1 cellular context compared by ENCODE assay signal in the genomic region with DNA sequence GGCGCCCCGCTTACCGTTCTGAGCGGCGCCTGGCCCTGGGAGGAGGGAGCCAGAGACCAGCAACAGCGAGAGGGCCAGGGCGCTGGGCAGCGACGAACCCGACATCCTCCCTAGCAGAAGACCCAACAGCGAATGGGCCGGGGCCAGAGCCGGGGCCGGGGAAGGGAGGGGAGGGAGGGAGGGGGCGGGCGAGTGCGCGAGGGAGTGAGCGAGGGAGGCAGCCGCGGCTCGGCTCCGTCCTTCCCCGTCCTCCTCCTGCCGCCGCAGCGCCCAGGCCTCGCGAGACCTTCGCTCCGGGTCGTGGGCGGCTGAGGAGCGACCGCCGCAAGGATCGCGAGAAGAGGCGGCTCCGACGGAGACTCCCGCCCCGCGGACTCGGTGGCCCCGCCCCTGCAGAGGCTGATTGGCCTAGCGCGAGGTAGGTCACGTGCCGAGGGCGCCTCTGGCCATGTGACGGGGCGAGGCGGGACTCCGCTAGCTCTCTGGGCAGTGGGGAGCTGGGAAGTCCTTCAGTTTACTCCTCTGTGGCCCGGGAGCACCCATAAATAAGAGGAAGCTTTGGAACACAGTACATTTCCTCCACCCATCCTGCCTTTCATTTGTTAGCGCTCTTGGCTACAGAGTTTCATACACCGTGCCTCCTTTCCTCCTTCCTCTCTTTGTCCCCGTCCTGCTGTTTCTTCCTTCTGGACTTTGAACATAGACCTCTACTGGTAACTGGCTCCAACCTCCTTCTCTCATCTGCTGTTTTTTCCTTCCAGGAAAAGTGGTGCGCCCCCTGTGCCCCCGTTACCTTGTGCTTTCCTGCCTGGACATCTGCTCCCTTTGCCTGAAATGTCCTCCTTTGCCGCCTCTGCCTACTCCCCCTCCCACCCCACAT.
A peak's percentile ranks its signal among the peaks of the same experiment; 100 is the strongest.
TF ChIP-seq lines count a peak whose summit lies in the region.

A gene (minus strand): TSS at position 279 of the 880 bp plus-strand sequence. CDS start 174 bp downstream, at position 105.

TF ChIP-seq in HepG2, 621 proteins besides CTCF, POLR2A, EP300 and RAD21 (continued from another document and continues in another):
- TF ChIP-seq, protein P1, sequence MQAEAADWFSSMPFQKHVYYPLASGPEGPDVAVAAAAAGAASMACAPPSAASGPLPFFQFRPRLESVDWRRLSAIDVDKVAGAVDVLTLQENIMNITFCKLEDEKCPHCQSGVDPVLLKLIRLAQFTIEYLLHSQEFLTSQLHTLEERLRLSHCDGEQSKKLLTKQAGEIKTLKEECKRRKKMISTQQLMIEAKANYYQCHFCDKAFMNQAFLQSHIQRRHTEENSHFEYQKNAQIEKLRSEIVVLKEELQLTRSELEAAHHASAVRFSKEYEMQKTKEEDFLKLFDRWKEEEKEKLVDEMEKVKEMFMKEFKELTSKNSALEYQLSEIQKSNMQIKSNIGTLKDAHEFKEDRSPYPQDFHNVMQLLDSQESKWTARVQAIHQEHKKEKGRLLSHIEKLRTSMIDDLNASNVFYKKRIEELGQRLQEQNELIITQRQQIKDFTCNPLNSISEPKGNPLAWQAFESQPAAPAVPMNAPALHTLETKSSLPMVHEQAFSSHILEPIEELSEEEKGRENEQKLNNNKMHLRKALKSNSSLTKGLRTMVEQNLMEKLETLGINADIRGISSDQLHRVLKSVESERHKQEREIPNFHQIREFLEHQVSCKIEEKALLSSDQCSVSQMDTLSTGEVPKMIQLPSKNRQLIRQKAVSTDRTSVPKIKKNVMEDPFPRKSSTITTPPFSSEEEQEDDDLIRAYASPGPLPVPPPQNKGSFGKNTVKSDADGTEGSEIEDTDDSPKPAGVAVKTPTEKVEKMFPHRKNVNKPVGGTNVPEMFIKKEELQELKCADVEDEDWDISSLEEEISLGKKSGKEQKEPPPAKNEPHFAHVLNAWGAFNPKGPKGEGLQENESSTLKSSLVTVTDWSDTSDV (CRISPR knock-in tag; IDR thresholded peaks at IDR 0.05): 0 out of 2 replicates have a peak, but pooled peaks have one; percentile 40
- TF ChIP-seq ATF7-NPFF (CRISPR knock-in tag; IDR thresholded peaks at IDR 0.05; ENCODE audit: low read depth) (no peak), ZNF660 (CRISPR knock-in tag; IDR thresholded peaks at IDR 0.05; ENCODE audit: borderline replicate concordance, low read depth) (no peak), CEBPB (IDR thresholded peaks at IDR 0.05; ENCODE audit: borderline replicate concordance, low read depth, low read length) (no peak), TOPORS (CRISPR knock-in tag; IDR thresholded peaks at IDR 0.05) (no peak), TMF1 (CRISPR knock-in tag; IDR thresholded peaks at IDR 0.05; ENCODE audit: low read depth) (no peak), ZNF460 (CRISPR knock-in tag; IDR thresholded peaks at IDR 0.05; ENCODE audit: borderline replicate concordance) (no peak), TAF15 (IDR thresholded peaks at IDR 0.05; ENCODE audit: low read depth, low read length, poor library complexity, severe bottlenecking) (no peak), KLF6 (CRISPR knock-in tag; IDR thresholded peaks at IDR 0.05) (peak; percentile 66; the same call in 1 of the 2 replicates), ZC3H4 (CRISPR knock-in tag; IDR thresholded peaks at IDR 0.05; ENCODE audit: borderline replicate concordance) (no peak), GATA4 (IDR thresholded peaks at IDR 0.05; ENCODE audit: borderline replicate concordance, low read depth) (peak; percentile 38; the same call in 1 of the 2 replicates), HDAC2 (CRISPR knock-in tag; IDR thresholded peaks at IDR 0.05) (peak; percentile 63; the same call in 1 of the 2 replicates), WIZ (CRISPR knock-in tag; IDR thresholded peaks at IDR 0.05) (no peak), KDM1A (CRISPR knock-in tag; IDR thresholded peaks at IDR 0.05) (no peak), ELF4 (CRISPR knock-in tag; IDR thresholded peaks at IDR 0.05; ENCODE audit: borderline replicate concordance) (no peak), PHF21A (CRISPR knock-in tag; IDR thresholded peaks at IDR 0.05) (no peak), SSRP1 (CRISPR knock-in tag; IDR thresholded peaks at IDR 0.05) (no peak), SKI (IDR thresholded peaks at IDR 0.05; ENCODE audit: partially characterized antibody) (peak; percentile 21), SMARCC2 (IDR thresholded peaks at IDR 0.05) (no peak), NR3C1 (CRISPR knock-in tag; IDR thresholded peaks at IDR 0.05) (no peak), ZNF563 (CRISPR knock-in tag; IDR thresholded peaks at IDR 0.05) (0 out of 2 replicates have a peak, but pooled peaks have one; percentile 27), ZNF329 (CRISPR knock-in tag; IDR thresholded peaks at IDR 0.05; ENCODE audit: low read depth) (no peak), ZNF44 (CRISPR knock-in tag; IDR thresholded peaks at IDR 0.05) (no peak), ZNF20 (CRISPR knock-in tag; IDR thresholded peaks at IDR 0.05) (0 out of 2 replicates have a peak, but pooled peaks have one; percentile 43), REXO4 (CRISPR knock-in tag; IDR thresholded peaks at IDR 0.05; ENCODE audit: borderline replicate concordance) (no peak), IRX3 (CRISPR knock-in tag; IDR thresholded peaks at IDR 0.05; ENCODE audit: borderline replicate concordance, low read depth) (peak; percentile 81; the same call in 1 of the 2 replicates), TARDBP (CRISPR knock-in tag; IDR thresholded peaks at IDR 0.05) (no peak; the same call in 1 of the 2 replicates), RELA (CRISPR knock-in tag; IDR thresholded peaks at IDR 0.05) (no peak), AGO2 (optimal IDR thresholded peaks at IDR 0.05; ENCODE audit: low read depth, low read length) (no peak), SYNCRIP (IDR thresholded peaks at IDR 0.05; ENCODE audit: insufficient read depth, low read depth, low read length) (no peak), ZMYM3 (CRISPR knock-in tag; IDR thresholded peaks at IDR 0.05) (no peak), ZNF33A (CRISPR knock-in tag; IDR thresholded peaks at IDR 0.05; ENCODE audit: borderline replicate concordance) (no peak), AGO1 (IDR thresholded peaks at IDR 0.05; ENCODE audit: low read depth, low read length, poor library complexity, severe bottlenecking) (no peak), ATM (IDR thresholded peaks at IDR 0.05; ENCODE audit: borderline replicate concordance) (no peak), HOXA9 (CRISPR knock-in tag; IDR thresholded peaks at IDR 0.05; ENCODE audit: borderline replicate concordance) (no peak), ZNF557 (CRISPR knock-in tag; IDR thresholded peaks at IDR 0.05) (peak; percentile 16; the same call in 1 of the 2 replicates), ZFP82 (CRISPR knock-in tag; IDR thresholded peaks at IDR 0.05; ENCODE audit: borderline replicate concordance) (no peak), CENPT (CRISPR knock-in tag; IDR thresholded peaks at IDR 0.05; ENCODE audit: low read depth) (no peak), CBX2 (IDR thresholded peaks at IDR 0.05; ENCODE audit: low read depth, low read length) (no peak), CBX2 (CRISPR knock-in tag; IDR thresholded peaks at IDR 0.05; ENCODE audit: low read depth) (no peak), ZNF781 (CRISPR knock-in tag; IDR thresholded peaks at IDR 0.05; ENCODE audit: borderline replicate concordance, not compliant biosample characterization) (peak; percentile 86), SAP130 (CRISPR knock-in tag; IDR thresholded peaks at IDR 0.05; ENCODE audit: low read depth) (peak; percentile 88), ZNF235 (CRISPR knock-in tag; IDR thresholded peaks at IDR 0.05; ENCODE audit: borderline replicate concordance) (peak; percentile 55; the same call in 1 of the 2 replicates), ZNF83 (CRISPR knock-in tag; IDR thresholded peaks at IDR 0.05; ENCODE audit: borderline replicate concordance) (no peak)
- TF ChIP-seq, protein P2, sequence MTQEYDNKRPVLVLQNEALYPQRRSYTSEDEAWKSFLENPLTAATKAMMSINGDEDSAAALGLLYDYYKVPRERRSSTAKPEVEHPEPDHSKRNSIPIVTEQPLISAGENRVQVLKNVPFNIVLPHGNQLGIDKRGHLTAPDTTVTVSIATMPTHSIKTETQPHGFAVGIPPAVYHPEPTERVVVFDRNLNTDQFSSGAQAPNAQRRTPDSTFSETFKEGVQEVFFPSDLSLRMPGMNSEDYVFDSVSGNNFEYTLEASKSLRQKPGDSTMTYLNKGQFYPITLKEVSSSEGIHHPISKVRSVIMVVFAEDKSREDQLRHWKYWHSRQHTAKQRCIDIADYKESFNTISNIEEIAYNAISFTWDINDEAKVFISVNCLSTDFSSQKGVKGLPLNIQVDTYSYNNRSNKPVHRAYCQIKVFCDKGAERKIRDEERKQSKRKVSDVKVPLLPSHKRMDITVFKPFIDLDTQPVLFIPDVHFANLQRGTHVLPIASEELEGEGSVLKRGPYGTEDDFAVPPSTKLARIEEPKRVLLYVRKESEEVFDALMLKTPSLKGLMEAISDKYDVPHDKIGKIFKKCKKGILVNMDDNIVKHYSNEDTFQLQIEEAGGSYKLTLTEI (CRISPR knock-in tag; conservative IDR thresholded peaks at IDR 0.05): no peak
- TF ChIP-seq, protein P3, sequence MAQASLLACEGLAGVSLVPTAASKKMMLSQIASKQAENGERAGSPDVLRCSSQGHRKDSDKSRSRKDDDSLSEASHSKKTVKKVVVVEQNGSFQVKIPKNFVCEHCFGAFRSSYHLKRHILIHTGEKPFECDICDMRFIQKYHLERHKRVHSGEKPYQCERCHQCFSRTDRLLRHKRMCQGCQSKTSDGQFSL (CRISPR knock-in tag; IDR thresholded peaks at IDR 0.05): no peak; the same call in 1 of the 2 replicates
- TF ChIP-seq, protein P4, sequence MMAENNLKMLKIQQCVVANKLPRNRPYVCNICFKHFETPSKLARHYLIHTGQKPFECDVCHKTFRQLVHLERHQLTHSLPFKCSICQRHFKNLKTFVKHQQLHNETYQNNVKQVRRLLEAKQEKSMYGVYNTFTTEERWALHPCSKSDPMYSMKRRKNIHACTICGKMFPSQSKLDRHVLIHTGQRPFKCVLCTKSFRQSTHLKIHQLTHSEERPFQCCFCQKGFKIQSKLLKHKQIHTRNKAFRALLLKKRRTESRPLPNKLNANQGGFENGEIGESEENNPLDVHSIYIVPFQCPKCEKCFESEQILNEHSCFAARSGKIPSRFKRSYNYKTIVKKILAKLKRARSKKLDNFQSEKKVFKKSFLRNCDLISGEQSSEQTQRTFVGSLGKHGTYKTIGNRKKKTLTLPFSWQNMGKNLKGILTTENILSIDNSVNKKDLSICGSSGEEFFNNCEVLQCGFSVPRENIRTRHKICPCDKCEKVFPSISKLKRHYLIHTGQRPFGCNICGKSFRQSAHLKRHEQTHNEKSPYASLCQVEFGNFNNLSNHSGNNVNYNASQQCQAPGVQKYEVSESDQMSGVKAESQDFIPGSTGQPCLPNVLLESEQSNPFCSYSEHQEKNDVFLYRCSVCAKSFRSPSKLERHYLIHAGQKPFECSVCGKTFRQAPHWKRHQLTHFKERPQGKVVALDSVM (CRISPR knock-in tag; IDR thresholded peaks at IDR 0.05): no peak
- TF ChIP-seq, protein P5, sequence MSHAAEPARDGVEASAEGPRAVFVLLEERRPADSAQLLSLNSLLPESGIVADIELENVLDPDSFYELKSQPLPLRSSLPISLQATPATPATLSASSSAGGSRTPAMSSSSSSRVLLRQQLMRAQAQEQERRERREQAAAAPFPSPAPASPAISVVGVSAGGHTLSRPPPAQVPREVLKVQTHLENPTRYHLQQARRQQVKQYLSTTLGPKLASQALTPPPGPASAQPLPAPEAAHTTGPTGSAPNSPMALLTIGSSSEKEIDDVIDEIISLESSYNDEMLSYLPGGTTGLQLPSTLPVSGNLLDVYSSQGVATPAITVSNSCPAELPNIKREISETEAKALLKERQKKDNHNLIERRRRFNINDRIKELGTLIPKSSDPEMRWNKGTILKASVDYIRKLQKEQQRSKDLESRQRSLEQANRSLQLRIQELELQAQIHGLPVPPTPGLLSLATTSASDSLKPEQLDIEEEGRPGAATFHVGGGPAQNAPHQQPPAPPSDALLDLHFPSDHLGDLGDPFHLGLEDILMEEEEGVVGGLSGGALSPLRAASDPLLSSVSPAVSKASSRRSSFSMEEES (CRISPR knock-in tag; IDR thresholded peaks at IDR 0.05): peak; percentile 97
- TF ChIP-seq, protein P6, sequence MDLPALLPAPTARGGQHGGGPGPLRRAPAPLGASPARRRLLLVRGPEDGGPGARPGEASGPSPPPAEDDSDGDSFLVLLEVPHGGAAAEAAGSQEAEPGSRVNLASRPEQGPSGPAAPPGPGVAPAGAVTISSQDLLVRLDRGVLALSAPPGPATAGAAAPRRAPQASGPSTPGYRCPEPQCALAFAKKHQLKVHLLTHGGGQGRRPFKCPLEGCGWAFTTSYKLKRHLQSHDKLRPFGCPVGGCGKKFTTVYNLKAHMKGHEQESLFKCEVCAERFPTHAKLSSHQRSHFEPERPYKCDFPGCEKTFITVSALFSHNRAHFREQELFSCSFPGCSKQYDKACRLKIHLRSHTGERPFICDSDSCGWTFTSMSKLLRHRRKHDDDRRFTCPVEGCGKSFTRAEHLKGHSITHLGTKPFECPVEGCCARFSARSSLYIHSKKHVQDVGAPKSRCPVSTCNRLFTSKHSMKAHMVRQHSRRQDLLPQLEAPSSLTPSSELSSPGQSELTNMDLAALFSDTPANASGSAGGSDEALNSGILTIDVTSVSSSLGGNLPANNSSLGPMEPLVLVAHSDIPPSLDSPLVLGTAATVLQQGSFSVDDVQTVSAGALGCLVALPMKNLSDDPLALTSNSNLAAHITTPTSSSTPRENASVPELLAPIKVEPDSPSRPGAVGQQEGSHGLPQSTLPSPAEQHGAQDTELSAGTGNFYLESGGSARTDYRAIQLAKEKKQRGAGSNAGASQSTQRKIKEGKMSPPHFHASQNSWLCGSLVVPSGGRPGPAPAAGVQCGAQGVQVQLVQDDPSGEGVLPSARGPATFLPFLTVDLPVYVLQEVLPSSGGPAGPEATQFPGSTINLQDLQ (CRISPR knock-in tag; IDR thresholded peaks at IDR 0.05): no peak
- TF ChIP-seq, protein P7, sequence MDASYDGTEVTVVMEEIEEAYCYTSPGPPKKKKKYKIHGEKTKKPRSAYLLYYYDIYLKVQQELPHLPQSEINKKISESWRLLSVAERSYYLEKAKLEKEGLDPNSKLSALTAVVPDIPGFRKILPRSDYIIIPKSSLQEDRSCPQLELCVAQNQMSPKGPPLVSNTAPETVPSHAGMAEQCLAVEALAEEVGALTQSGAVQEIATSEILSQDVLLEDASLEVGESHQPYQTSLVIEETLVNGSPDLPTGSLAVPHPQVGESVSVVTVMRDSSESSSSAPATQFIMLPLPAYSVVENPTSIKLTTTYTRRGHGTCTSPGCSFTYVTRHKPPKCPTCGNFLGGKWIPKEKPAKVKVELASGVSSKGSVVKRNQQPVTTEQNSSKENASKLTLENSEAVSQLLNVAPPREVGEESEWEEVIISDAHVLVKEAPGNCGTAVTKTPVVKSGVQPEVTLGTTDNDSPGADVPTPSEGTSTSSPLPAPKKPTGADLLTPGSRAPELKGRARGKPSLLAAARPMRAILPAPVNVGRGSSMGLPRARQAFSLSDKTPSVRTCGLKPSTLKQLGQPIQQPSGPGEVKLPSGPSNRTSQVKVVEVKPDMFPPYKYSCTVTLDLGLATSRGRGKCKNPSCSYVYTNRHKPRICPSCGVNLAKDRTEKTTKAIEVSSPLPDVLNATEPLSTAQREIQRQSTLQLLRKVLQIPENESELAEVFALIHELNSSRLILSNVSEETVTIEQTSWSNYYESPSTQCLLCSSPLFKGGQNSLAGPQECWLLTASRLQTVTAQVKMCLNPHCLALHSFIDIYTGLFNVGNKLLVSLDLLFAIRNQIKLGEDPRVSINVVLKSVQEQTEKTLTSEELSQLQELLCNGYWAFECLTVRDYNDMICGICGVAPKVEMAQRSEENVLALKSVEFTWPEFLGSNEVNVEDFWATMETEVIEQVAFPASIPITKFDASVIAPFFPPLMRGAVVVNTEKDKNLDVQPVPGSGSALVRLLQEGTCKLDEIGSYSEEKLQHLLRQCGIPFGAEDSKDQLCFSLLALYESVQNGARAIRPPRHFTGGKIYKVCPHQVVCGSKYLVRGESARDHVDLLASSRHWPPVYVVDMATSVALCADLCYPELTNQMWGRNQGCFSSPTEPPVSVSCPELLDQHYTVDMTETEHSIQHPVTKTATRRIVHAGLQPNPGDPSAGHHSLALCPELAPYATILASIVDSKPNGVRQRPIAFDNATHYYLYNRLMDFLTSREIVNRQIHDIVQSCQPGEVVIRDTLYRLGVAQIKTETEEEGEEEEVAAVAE (CRISPR knock-in tag; IDR thresholded peaks at IDR 0.05; ENCODE audit: borderline replicate concordance): no peak
